In the genomic region with DNA sequence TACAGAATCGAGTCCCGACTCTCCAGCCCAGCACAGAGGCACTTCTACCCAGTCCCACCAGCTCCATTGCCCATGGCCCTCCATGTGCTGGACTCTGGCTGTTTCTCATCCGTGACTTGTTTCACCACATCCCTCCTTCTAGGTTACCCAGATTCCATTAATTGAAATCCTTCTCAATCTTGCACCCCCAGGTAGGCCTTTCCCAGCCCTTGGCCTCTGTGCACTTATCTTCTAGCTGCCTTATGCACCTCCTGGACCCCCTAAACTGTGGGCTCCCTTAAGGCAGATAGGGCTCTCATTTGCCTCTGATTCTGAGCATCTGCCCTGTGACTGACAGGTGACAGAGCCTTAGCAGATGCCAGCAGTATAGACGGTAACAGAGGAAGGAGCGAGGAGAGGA, we compare ENCODE assay signal across 1 cellular context.
TF ChIP-seq lines count a peak whose summit lies in the region.

No MANE protein-coding gene starts in this region.

TF ChIP-seq in WTC11, 78 proteins besides CTCF, POLR2A, EP300 and RAD21 (continued from another document):
- TF ChIP-seq, protein P1, sequence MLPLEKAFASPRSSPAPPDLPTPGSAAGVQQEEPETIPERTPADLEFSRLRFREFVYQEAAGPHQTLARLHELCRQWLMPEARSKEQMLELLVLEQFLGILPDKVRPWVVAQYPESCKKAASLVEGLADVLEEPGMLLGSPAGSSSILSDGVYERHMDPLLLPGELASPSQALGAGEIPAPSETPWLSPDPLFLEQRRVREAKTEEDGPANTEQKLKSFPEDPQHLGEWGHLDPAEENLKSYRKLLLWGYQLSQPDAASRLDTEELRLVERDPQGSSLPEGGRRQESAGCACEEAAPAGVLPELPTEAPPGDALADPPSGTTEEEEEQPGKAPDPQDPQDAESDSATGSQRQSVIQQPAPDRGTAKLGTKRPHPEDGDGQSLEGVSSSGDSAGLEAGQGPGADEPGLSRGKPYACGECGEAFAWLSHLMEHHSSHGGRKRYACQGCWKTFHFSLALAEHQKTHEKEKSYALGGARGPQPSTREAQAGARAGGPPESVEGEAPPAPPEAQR (CRISPR knock-in tag; IDR thresholded peaks at IDR 0.05): no peak
- TF ChIP-seq, protein P2, sequence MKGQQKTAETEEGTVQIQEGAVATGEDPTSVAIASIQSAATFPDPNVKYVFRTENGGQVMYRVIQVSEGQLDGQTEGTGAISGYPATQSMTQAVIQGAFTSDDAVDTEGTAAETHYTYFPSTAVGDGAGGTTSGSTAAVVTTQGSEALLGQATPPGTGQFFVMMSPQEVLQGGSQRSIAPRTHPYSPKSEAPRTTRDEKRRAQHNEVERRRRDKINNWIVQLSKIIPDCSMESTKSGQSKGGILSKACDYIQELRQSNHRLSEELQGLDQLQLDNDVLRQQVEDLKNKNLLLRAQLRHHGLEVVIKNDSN (CRISPR knock-in tag; IDR thresholded peaks at IDR 0.05): no peak
- TF ChIP-seq TCF7 (CRISPR knock-in tag; IDR thresholded peaks at IDR 0.05; ENCODE audit: low read depth) (no peak), HMGA2 (CRISPR knock-in tag; IDR thresholded peaks at IDR 0.05) (no peak), ZNF121 (CRISPR knock-in tag; IDR thresholded peaks at IDR 0.05) (no peak)
- TF ChIP-seq, protein P3, sequence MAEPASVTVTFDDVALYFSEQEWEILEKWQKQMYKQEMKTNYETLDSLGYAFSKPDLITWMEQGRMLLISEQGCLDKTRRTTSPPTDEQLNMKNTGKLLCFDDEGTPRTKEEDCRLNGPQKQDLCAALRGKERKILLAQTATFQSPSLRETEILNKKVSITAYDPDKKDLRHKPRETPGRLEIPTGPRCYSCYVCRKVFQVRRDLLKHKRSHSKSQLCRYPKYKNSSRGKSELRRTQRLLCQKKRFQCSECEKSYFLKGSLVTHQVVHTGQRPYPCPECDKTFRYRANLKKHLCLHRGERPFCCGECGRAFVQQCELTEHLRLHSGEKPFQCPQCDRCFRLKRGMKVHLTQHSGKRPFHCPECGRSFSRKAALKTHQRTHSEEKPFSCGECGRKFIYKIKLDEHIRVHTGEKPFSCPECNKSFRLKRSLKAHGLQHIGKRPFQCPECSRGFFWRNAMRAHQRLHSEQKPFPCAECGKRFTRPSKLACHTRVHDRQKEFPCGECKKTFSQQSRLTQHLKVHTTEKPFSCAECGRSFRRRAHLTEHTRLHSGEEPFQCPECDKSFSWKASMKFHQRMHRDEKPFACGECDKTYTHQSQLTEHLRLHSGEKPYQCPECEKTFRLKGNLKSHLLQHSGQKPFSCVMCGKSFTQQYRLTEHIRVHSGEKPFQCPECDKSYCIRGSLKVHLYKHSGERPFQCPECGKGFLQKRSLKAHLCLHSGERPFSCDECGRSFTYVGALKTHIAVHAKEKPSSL (CRISPR knock-in tag; conservative IDR thresholded peaks at IDR 0.05): no peak
- TF ChIP-seq, protein P4, sequence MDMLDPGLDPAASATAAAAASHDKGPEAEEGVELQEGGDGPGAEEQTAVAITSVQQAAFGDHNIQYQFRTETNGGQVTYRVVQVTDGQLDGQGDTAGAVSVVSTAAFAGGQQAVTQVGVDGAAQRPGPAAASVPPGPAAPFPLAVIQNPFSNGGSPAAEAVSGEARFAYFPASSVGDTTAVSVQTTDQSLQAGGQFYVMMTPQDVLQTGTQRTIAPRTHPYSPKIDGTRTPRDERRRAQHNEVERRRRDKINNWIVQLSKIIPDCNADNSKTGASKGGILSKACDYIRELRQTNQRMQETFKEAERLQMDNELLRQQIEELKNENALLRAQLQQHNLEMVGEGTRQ (CRISPR knock-in tag; IDR thresholded peaks at IDR 0.05): no peak
TF ChIP-seq in WTC11: peak in this region for 0.
